8 cellular contexts compared by ENCODE assay signal in the genomic region with DNA sequence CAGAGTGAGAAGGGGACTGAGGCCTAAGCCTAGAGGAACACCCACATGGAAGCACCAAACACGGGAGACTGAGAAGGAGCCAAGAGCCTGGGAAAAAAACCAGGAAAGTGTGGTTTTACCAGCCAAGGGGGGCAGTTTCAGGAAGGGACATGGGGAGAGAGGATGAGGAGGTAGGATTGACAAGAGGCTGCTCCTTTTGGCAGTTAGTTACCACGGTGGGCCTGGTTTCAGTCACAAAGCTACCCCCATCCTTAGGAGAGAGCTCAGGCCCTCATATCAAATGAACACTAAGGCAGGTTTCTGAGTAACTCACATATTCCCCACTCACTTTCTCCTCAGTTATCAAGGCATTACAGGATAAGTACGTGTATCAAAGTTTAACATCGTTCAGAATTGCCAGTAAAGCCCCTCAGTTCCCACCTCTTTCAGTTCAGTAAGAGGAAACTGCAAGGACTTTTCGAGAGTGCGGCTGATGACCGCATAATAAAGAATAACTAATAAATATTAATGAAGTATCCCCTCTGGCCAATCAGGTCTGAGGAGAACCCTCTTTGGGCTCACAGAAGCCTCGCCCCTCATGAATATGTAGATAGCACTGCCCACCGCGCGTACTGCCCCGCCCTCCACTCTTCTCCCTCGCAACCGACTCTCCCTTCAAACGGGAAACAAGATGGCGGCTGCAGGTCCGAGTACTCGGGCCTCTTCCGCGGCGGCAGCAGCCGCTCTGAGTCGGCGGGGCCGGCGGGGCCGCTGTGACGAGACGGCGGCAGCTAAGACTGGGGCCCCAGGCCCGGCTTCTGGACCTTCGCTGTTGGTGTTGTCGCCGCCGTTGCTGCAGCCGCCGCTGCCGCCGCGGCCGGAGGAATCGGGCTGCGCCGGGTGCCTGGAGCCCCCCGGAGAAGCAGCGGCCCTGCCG. TPM values are rescaled to one million over a fixed set of nuclear protein-coding genes. Genes with fewer than 3 reads are reported as not detected.
DNase-seq lines count a peak whose midpoint lies in the region; ATAC-seq and TF ChIP-seq lines count a peak whose summit lies in the region.

A gene with protein sequence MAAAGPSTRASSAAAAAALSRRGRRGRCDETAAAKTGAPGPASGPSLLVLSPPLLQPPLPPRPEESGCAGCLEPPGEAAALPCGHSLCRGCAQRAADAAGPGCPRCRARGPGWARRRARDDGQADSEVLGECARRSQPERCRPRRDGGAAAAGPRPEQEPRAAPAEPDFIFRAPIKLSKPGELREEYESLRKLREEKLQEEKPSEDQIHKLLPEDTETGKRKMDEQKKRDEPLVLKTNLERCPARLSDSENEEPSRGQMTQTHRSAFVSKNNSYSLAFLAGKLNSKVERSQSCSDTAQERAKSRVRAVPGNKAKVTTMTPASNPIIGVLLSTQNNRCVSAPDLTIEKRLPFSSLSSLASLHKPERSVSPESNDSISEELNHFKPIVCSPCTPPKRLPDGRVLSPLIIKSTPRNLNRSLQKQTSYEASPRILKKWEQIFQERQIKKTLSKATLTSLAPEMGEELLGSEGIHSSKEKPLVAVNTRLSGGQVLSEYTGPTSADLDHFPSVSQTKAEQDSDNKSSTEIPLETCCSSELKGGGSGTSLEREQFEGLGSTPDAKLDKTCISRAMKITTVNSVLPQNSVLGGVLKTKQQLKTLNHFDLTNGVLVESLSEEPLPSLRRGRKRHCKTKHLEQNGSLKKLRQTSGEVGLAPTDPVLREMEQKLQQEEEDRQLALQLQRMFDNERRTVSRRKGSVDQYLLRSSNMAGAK (plus strand): TSS at position 639 of the 916 bp plus-strand sequence. CDS start 32 bp downstream, at position 671.

- H3K9me2 ChIP-seq in PC-9 (ENCODE audit: insufficient read depth), result no peaks in the 10 kb centered on the region

- ATAC-seq in GM21619 (IDR thresholded peaks at IDR 0.05; ENCODE audit: unreplicated experiment), result peak; percentile 97

- H3K9ac ChIP-seq in mucosa of stomach (ENCODE audit: low read length), result peak within 1 kb of the TSS; percentile 83

- CTCF ChIA-PET in PC-9 (lab: Charles Lee), result interaction anchor here (0.6 to 0.8 kb wide), 2 partner anchors 9 kb away, joined by 3 to 5 read pairs; no protein-coding TSS in a partner anchor

- POLR2A ChIA-PET in PC-9 (lab: Charles Lee; ENCODE audit: unreplicated experiment), result no interaction called here

- peak within 1 kb of the TSS; percentile 64 for H3K27ac ChIP-seq in PC-9

- peaks cover 9% of the 10 kb centered on the region for H3F3A ChIP-seq in PC-9 (ENCODE audit: insufficient read depth, low read depth)

- H3K4me1 ChIP-seq in PC-9 (replicated peaks; ENCODE audit: insufficient read depth), result peaks cover 38% of the 10 kb centered on the region
- peaks cover 15% of the 10 kb centered on the region for H3K4me1 ChIP-seq in mucosa of stomach (ENCODE audit: control insufficient read depth, insufficient read depth, low read length)

- intact Hi-C loops in PC-9 (cut with micrococcal nuclease; ENCODE audit: unreplicated experiment), result no loop called here

- DNase-seq in DMS153 (lab: John Stamatoyannopoulos, UW) (peak; percentile 96), PC-9 (peak; percentile 92 to 95), erythroblast (lab: John Stamatoyannopoulos, UW) (peak; percentile 95 to 96)
- DNase-seq in Jurkat, Clone E6-1 (ENCODE audit: low read depth, low spot score), result peak; percentile 92
- DNase-seq in activated T-cell treated with anti-CD3 and anti-CD28 coated beads, Interleukin-2, amount 50 U/mL, for 1 hour, result peak; percentile 84
- peak; percentile 78 to 81 for DNase-seq in stimulated activated CD8-positive, alpha-beta memory T cell treated with anti-CD3 and anti-CD28 coated beads, Interleukin-7, amount 100 ng/mL, for 1 hour (ENCODE audit: low read depth in 2 of 2)

- H3K36me3 ChIP-seq in PC-9 (ENCODE audit: low read depth), result peaks cover 6% of the 10 kb centered on the region; the same call in 1 of the 2 replicates
- no peaks in the 10 kb centered on the region for H3K36me3 ChIP-seq in mucosa of stomach (ENCODE audit: control insufficient read depth, insufficient read depth, low read length)

- TF ChIP-seq CTCF in PC-9 (conservative IDR thresholded peaks at IDR 0.05), result no peak

- H3K9me3 ChIP-seq in PC-9 (ENCODE audit: insufficient read depth, low read depth), result no peaks in the 10 kb centered on the region
- no peaks in the 10 kb centered on the region for H3K9me3 ChIP-seq in mucosa of stomach (ENCODE audit: control insufficient read depth, low read length)

- peak within 1 kb of the TSS; percentile 67 for H3K4me3 ChIP-seq in Jurkat, Clone E6-1 (ENCODE audit: low read length)
- H3K4me3 ChIP-seq in PC-9 (peak within 1 kb of the TSS; percentile 65), mucosa of stomach (ENCODE audit: low read length) (peak within 1 kb of the TSS; percentile 42)

- peaks cover 43% of the 10 kb centered on the region for H3K79me2 ChIP-seq in PC-9 (ENCODE audit: low read depth)

- BruUV-seq in PC-9 (replicated peaks; lab: Mats Ljungman, UMichigan), result TSS peak; percentile 88

- no peaks in the 10 kb centered on the region for H4K20me1 ChIP-seq in PC-9 (ENCODE audit: insufficient read depth)

- H3K4me2 ChIP-seq in PC-9, result peak within 1 kb of the TSS; percentile 83

- peak within 1 kb of the TSS; percentile 84 for H2AFZ ChIP-seq in PC-9

- H3K27me3 ChIP-seq in PC-9 (ENCODE audit: insufficient read depth, low read depth) (no peaks in the 10 kb centered on the region), mucosa of stomach (ENCODE audit: control insufficient read depth, insufficient read depth, low read length) (no peaks in the 10 kb centered on the region)

- TF ChIP-seq POLR2A in erythroblast (IDR thresholded peaks at IDR 0.05; ENCODE audit: low read length), result peak; percentile 73

RNA-seq across cellular contexts. Expression of the gene that starts here (rescaled TPM):
- 10.5 TPM for polyA plus RNA-seq in Jurkat, Clone E6-1 (2012; ENCODE audit: insufficient read depth, insufficient read length)
- total RNA-seq in PC-9 (2021), result 30.8 and 36.5 TPM in 2 replicates

Comparison
In these comparisons a context has a peak if more than half of its experiments do, and no peak if none do; other contexts are left out.
1. Peak in every context shown above with its lines: DNase-seq, ATAC-seq, H3K4me3 ChIP-seq and H3K27ac ChIP-seq.